ENCODE assay signal across 19 cellular contexts in the genomic region with DNA sequence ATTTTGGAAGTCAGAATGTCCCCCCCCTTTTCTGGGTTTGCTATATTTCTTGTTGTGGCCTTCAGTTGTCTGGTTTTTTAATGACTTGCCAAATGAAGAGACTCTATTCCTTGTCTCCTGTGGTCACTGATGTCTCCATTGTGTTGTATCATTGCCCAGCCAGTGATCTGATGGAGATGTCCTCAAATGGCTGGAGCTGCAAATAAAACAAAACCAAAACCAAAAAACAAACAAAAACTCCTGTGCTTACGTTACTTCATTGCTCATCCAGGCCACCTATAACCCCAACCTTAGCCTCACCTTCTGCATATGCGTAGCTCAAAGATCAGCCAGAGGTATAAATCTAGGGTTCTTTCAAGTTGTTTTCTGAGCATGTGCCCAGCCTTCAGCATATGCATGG. TPM values are rescaled to one million over a fixed set of nuclear protein-coding genes. Genes with fewer than 3 reads are reported as not detected.
DNase-seq lines count a peak whose midpoint lies in the region; ATAC-seq and TF ChIP-seq lines count a peak whose summit lies in the region.
"Had no signal": no experiment of that assay in that cellular context is flagged by ENCODE, and none has a peak within 500 bp of the region (broad histone marks: within the 10 kb centered on the region; RNA-seq: fewer than 3 reads in every experiment).

No MANE protein-coding gene starts in this region.

- H3K27ac Mint-ChIP-seq in activated CD8-positive, alpha-beta T cell treated with anti-CD3 and anti-CD28 coated beads for 36 hours: peak overlapping the region; percentile 53
- H3K27ac Mint-ChIP-seq in activated CD8-positive, alpha-beta T cell treated with anti-CD3 and anti-CD28 coated beads, Interleukin-2, amount 10 ng/mL, durations not matched to agents 7 days and 5 days: no peak overlapping the region
- peak overlapping the region; percentile 41 for H3K27ac Mint-ChIP-seq in Calu3 (ENCODE audit: unreplicated experiment)
- no peak overlapping the region for H3K27ac Mint-ChIP-seq in activated T-helper 17 cell treated with anti-CD3 and anti-CD28 coated beads, Interleukin-2, amount 50 U/mL, for 72 hours
- peak overlapping the region in 1 of 6 donors; percentile 53 for H3K27ac Mint-ChIP-seq in naive B cell
- no peak overlapping the region for H3K27ac Mint-ChIP-seq in stimulated activated naive B cell treated with anti-CD40 and anti-IgM and Interleukin-4, amounts not matched to agents 10 μg/mL and 1 μg/mL and 100 μg/mL, for 72 hours
- H3K27ac Mint-ChIP-seq: GM23338 had no signal

- H3K9me3 Mint-ChIP-seq in activated CD8-positive, alpha-beta T cell treated with anti-CD3 and anti-CD28 coated beads for 36 hours: peaks cover 18% of the 10 kb centered on the region
- peaks cover 17% of the 10 kb centered on the region for H3K9me3 Mint-ChIP-seq in activated CD8-positive, alpha-beta T cell treated with anti-CD3 and anti-CD28 coated beads, Interleukin-2, amount 10 ng/mL, durations not matched to agents 7 days and 5 days (ENCODE audit: insufficient read depth)
- H3K9me3 Mint-ChIP-seq in Calu3 (ENCODE audit: low read depth, unreplicated experiment) (peaks cover 10% of the 10 kb centered on the region), naive B cell (peaks cover 5 to 22% (median 11%) of the 10 kb centered on the region in 7 donors)
- peaks cover 5% of the 10 kb centered on the region for H3K9me3 Mint-ChIP-seq in activated T-helper 17 cell treated with anti-CD3 and anti-CD28 coated beads, Interleukin-2, amount 50 U/mL, for 72 hours
- peaks cover 8 to 13% of the 10 kb centered on the region in 2 donors for H3K9me3 Mint-ChIP-seq in stimulated activated naive B cell treated with anti-CD40 and anti-IgM and Interleukin-4, amounts not matched to agents 10 μg/mL and 1 μg/mL and 100 μg/mL, for 72 hours

- no peak overlapping the region for H3K4me3 Mint-ChIP-seq in activated CD8-positive, alpha-beta T cell treated with anti-CD3 and anti-CD28 coated beads for 36 hours
- no peak overlapping the region for H3K4me3 Mint-ChIP-seq in activated CD8-positive, alpha-beta T cell treated with anti-CD3 and anti-CD28 coated beads, Interleukin-2, amount 10 ng/mL, durations not matched to agents 7 days and 5 days
- H3K4me3 Mint-ChIP-seq in Calu3 (ENCODE audit: low read depth, unreplicated experiment) (no peak overlapping the region), naive B cell (peak overlapping the region in 5 of 8 donors; percentile 8 to 69 (median 39))
- peak overlapping the region; percentile 31 for H3K4me3 Mint-ChIP-seq in activated T-helper 17 cell treated with anti-CD3 and anti-CD28 coated beads, Interleukin-2, amount 50 U/mL, for 72 hours
- no peak overlapping the region for H3K4me3 Mint-ChIP-seq in stimulated activated naive B cell treated with anti-CD40 and anti-IgM and Interleukin-4, amounts not matched to agents 10 μg/mL and 1 μg/mL and 100 μg/mL, for 72 hours
- H3K4me3 Mint-ChIP-seq: GM23338 had no signal

- H3K27me3 Mint-ChIP-seq in activated CD8-positive, alpha-beta T cell treated with anti-CD3 and anti-CD28 coated beads for 36 hours: no peaks in the 10 kb centered on the region
- H3K27me3 Mint-ChIP-seq in activated CD8-positive, alpha-beta T cell treated with anti-CD3 and anti-CD28 coated beads, Interleukin-2, amount 10 ng/mL, durations not matched to agents 7 days and 5 days (ENCODE audit: low read depth): no peaks in the 10 kb centered on the region
- H3K27me3 Mint-ChIP-seq in Calu3 (ENCODE audit: unreplicated experiment) (no peaks in the 10 kb centered on the region), naive B cell (no peaks in the 10 kb centered on the region)
- H3K27me3 Mint-ChIP-seq in activated T-helper 17 cell treated with anti-CD3 and anti-CD28 coated beads, Interleukin-2, amount 50 U/mL, for 72 hours: no peaks in the 10 kb centered on the region
- H3K27me3 Mint-ChIP-seq in stimulated activated naive B cell treated with anti-CD40 and anti-IgM and Interleukin-4, amounts not matched to agents 10 μg/mL and 1 μg/mL and 100 μg/mL, for 72 hours: no peaks in the 10 kb centered on the region

- no TSS peak for BruUV-seq in Calu3 (replicated peaks; lab: Mats Ljungman, UMichigan)

- peaks cover 80% of the 10 kb centered on the region for H3K4me1 Mint-ChIP-seq in activated CD8-positive, alpha-beta T cell treated with anti-CD3 and anti-CD28 coated beads for 36 hours (ENCODE audit: low read depth)
- peaks cover 57% of the 10 kb centered on the region for H3K4me1 Mint-ChIP-seq in activated CD8-positive, alpha-beta T cell treated with anti-CD3 and anti-CD28 coated beads, Interleukin-2, amount 10 ng/mL, durations not matched to agents 7 days and 5 days (ENCODE audit: low read depth)
- H3K4me1 Mint-ChIP-seq in Calu3 (ENCODE audit: low read depth, unreplicated experiment) (peaks cover 60% of the 10 kb centered on the region), naive B cell (peaks cover 57 to 86% (median 80%) of the 10 kb centered on the region in 3 donors)
- peaks cover 60% of the 10 kb centered on the region for H3K4me1 Mint-ChIP-seq in activated T-helper 17 cell treated with anti-CD3 and anti-CD28 coated beads, Interleukin-2, amount 50 U/mL, for 72 hours
- H3K4me1 Mint-ChIP-seq in stimulated activated naive B cell treated with anti-CD40 and anti-IgM and Interleukin-4, amounts not matched to agents 10 μg/mL and 1 μg/mL and 100 μg/mL, for 72 hours: peaks cover 42 to 84% of the 10 kb centered on the region in 2 donors

- POLR2A ChIA-PET in activated CD8-positive, alpha-beta T cell treated with anti-CD3 and anti-CD28 coated beads for 36 hours (lab: Charles Lee): interaction anchor here (2.4 kb wide), 1 partner anchor 10 kb away, joined by 9 read pairs; no protein-coding TSS in a partner anchor
- POLR2A ChIA-PET in activated CD8-positive, alpha-beta T cell treated with anti-CD3 and anti-CD28 coated beads, Interleukin-2, amount 10 ng/mL, durations not matched to agents 7 days and 5 days (lab: Charles Lee): no interaction called here

- no peak for TF ChIP-seq CTCF in activated CD8-positive, alpha-beta T cell treated with anti-CD3 and anti-CD28 coated beads for 36 hours (IDR thresholded peaks at IDR 0.05)
- TF ChIP-seq CTCF in Calu3 (IDR thresholded peaks at IDR 0.05; ENCODE audit: unreplicated experiment): no peak

- intact Hi-C loops in activated CD8-positive, alpha-beta T cell treated with anti-CD3 and anti-CD28 coated beads for 36 hours (cut with micrococcal nuclease): loop anchor here (5.0 to 10.0 kb wide), 2 partner anchors 93 to 115 kb away; no protein-coding TSS in a partner anchor
- intact Hi-C loops in Calu3 (cut with micrococcal nuclease; ENCODE audit: unreplicated experiment): no loop called here

- H3K36me3 Mint-ChIP-seq in activated CD8-positive, alpha-beta T cell treated with anti-CD3 and anti-CD28 coated beads for 36 hours (ENCODE audit: low read depth): peaks cover 58% of the 10 kb centered on the region
- peaks cover 46% of the 10 kb centered on the region for H3K36me3 Mint-ChIP-seq in activated CD8-positive, alpha-beta T cell treated with anti-CD3 and anti-CD28 coated beads, Interleukin-2, amount 10 ng/mL, durations not matched to agents 7 days and 5 days (ENCODE audit: low read depth)
- H3K36me3 Mint-ChIP-seq in Calu3 (ENCODE audit: insufficient read depth, unreplicated experiment): peaks cover 59% of the 10 kb centered on the region
- peaks cover 74% of the 10 kb centered on the region for H3K36me3 Mint-ChIP-seq in activated T-helper 17 cell treated with anti-CD3 and anti-CD28 coated beads, Interleukin-2, amount 50 U/mL, for 72 hours (ENCODE audit: low read depth)
- H3K36me3 Mint-ChIP-seq in naive B cell: peaks cover 27 to 35% of the 10 kb centered on the region in 2 donors
- H3K36me3 Mint-ChIP-seq in stimulated activated naive B cell treated with anti-CD40 and anti-IgM and Interleukin-4, amounts not matched to agents 10 μg/mL and 1 μg/mL and 100 μg/mL, for 72 hours: peaks cover 40 to 48% of the 10 kb centered on the region in 2 donors

- no peak for ATAC-seq in activated CD8-positive, alpha-beta T cell treated with anti-CD3 and anti-CD28 coated beads for 36 hours
- no peak for ATAC-seq in activated CD8-positive, alpha-beta T cell treated with anti-CD3 and anti-CD28 coated beads, Interleukin-2, amount 10 ng/mL, durations not matched to agents 7 days and 5 days
- ATAC-seq in activated T-helper 17 cell treated with anti-CD3 and anti-CD28 coated beads, Interleukin-2, amount 50 U/mL, for 72 hours (replicated peaks): no peak
- ATAC-seq in naive B cell (ENCODE audit: low read depth in 2 of 2): no peak
- ATAC-seq in HG03460 (IDR thresholded peaks at IDR 0.05; ENCODE audit: unreplicated experiment): no peak
- no peak for ATAC-seq in stimulated activated naive B cell treated with anti-CD40 and anti-IgM and Interleukin-4, amounts not matched to agents 10 μg/mL and 1 μg/mL and 100 μg/mL, for 72 hours (replicated peaks)

- DNase-seq in activated CD8-positive, alpha-beta T cell treated with anti-CD3 and anti-CD28 coated beads for 36 hours: no peak
- no peak for DNase-seq in activated CD8-positive, alpha-beta T cell treated with anti-CD3 and anti-CD28 coated beads, Interleukin-2, amount 10 ng/mL, durations not matched to agents 7 days and 5 days
- DNase-seq in Calu3: no peak
- no peak for DNase-seq in naive B cell
- no peak for DNase-seq in stimulated activated naive B cell treated with anti-CD40 and anti-IgM and Interleukin-4, amounts not matched to agents 10 μg/mL and 1 μg/mL and 100 μg/mL, for 72 hours
- no peak for DNase-seq in NCI-H524 treated with DMSO at 0.1 percent for 48 hours (lab: John Stamatoyannopoulos, UW)
- DNase-seq: C1 segment of cervical spinal cord, DMS79, GF-D8, MM.1S, NCI-H1105, NCI-H187, NCI-H446 treated with DMSO at 0.1 percent for 48 hours, NCI-H82, Peyer's patch, SHP77 treated with DMSO at 0.1 percent for 48 hours had no signal

- CTCF ChIA-PET in activated CD8-positive, alpha-beta T cell treated with anti-CD3 and anti-CD28 coated beads for 36 hours (lab: Charles Lee): interaction anchor here (1.5 to 1.7 kb wide), 2 partner anchors 35 to 51 kb away, joined by 3 to 4 read pairs; no protein-coding TSS in a partner anchor
- CTCF ChIA-PET in activated CD8-positive, alpha-beta T cell treated with anti-CD3 and anti-CD28 coated beads, Interleukin-2, amount 10 ng/mL, durations not matched to agents 7 days and 5 days (lab: Charles Lee): interaction anchor here (0.6 to 1.6 kb wide), 2 partner anchors 50 to 118 kb away, joined by 3 read pairs; no protein-coding TSS in a partner anchor
- CTCF ChIA-PET in Calu3 (lab: Charles Lee): no interaction called here

RNA-seq across cellular contexts. Expression of a gene that starts 5.1 kb away (rescaled TPM):
- 10 to 100 TPM; 73.7 to 84.8 TPM for total RNA-seq in activated CD8-positive, alpha-beta T cell treated with anti-CD3 and anti-CD28 coated beads for 36 hours
- total RNA-seq in activated CD8-positive, alpha-beta T cell treated with anti-CD3 and anti-CD28 coated beads, Interleukin-2, amount 10 ng/mL, durations not matched to agents 7 days and 5 days: 10 to 100 TPM; 81.4 to 85.6 TPM
- 82.9 and 85.3 TPM in 2 replicates for total RNA-seq in Calu3 (2022)
- 100 to 1,000 TPM in 1 of 2 donors, 10 to 100 TPM in 1; 79.6 to 114 TPM for total RNA-seq in activated T-helper 17 cell treated with anti-CD3 and anti-CD28 coated beads, Interleukin-2, amount 50 U/mL, for 72 hours
- 10 to 100 TPM; 26.1 to 87.0 (median 44.6) TPM for polyA plus RNA-seq in naive B cell (ENCODE audit: low read depth in 6 of 6)

Comparison
In these comparisons a context has a peak if more than half of its experiments do, and no peak if none do; other contexts are left out.
1. H3K27ac Mint-ChIP-seq: peak in activated CD8-positive, alpha-beta T cell treated with anti-CD3 and anti-CD28 coated beads for 36 hours (single experiment) and Calu3 (single experiment); none in activated CD8-positive, alpha-beta T cell treated with anti-CD3 and anti-CD28 coated beads, Interleukin-2, amount 10 ng/mL, durations not matched to agents 7 days and 5 days (single experiment), activated T-helper 17 cell treated with anti-CD3 and anti-CD28 coated beads, Interleukin-2, amount 50 U/mL, for 72 hours (single experiment) and stimulated activated naive B cell treated with anti-CD40 and anti-IgM and Interleukin-4, amounts not matched to agents 10 μg/mL and 1 μg/mL and 100 μg/mL, for 72 hours (single experiment).
2. H3K4me3 Mint-ChIP-seq: peak in activated T-helper 17 cell treated with anti-CD3 and anti-CD28 coated beads, Interleukin-2, amount 50 U/mL, for 72 hours (single experiment) and naive B cell (5 of 8); none in activated CD8-positive, alpha-beta T cell treated with anti-CD3 and anti-CD28 coated beads for 36 hours (single experiment), activated CD8-positive, alpha-beta T cell treated with anti-CD3 and anti-CD28 coated beads, Interleukin-2, amount 10 ng/mL, durations not matched to agents 7 days and 5 days (single experiment), Calu3 (single experiment) and stimulated activated naive B cell treated with anti-CD40 and anti-IgM and Interleukin-4, amounts not matched to agents 10 μg/mL and 1 μg/mL and 100 μg/mL, for 72 hours (0 of 2).